8 cellular contexts compared by ENCODE assay signal in genomic region chr13:112690242-112690943, GRCh38. TPM values are rescaled to one million over a fixed set of nuclear protein-coding genes. Genes with fewer than 3 reads are reported as not detected.
DNase-seq lines count a peak whose midpoint lies in the region; ATAC-seq and TF ChIP-seq lines count a peak whose summit lies in the region.

No MANE protein-coding gene starts in this region.

- H4K5ac ChIP-seq in IMR-90 (ENCODE audit: low read depth, low read length): no peak overlapping the region

- peak overlapping the region; percentile 35 for H3K27ac ChIP-seq in IMR-90 (ENCODE audit: insufficient read depth, low read length)
- peak overlapping the region; percentile 57 for H3K27ac ChIP-seq in fibroblast of lung (ENCODE audit: insufficient read depth, low read length)

- no peak overlapping the region for H4K91ac ChIP-seq in IMR-90 (ENCODE audit: insufficient read depth, low read depth, low read length)

- intact Hi-C loops in IMR-90 (cut with micrococcal nuclease): loop anchor here (2.0 to 5.0 kb wide), 4 partner anchors 20 to 184 kb away; no protein-coding TSS in a partner anchor
- intact Hi-C loops in activated CD8-positive, alpha-beta T cell treated with anti-CD3 and anti-CD28 coated beads for 36 hours (cut with micrococcal nuclease): loop anchor here (5.0 kb wide), 1 partner anchor 48 kb away; no protein-coding TSS in a partner anchor

- peaks cover 11% of the 10 kb centered on the region for H3K9me1 ChIP-seq in IMR-90 (ENCODE audit: insufficient read depth, low read length)

- no peak overlapping the region for H2BK20ac ChIP-seq in IMR-90 (ENCODE audit: low read depth, low read length)

- H2BK15ac ChIP-seq in IMR-90 (ENCODE audit: low read depth, low read length): no peak overlapping the region

- H4K20me1 ChIP-seq in IMR-90 (ENCODE audit: insufficient read depth, low read length) (peaks cover 25% of the 10 kb centered on the region; the same call in 1 of the 2 replicates), fibroblast of lung (ENCODE audit: control insufficient read depth, extremely low read depth, insufficient read depth, low read length) (no peaks in the 10 kb centered on the region)

- H3K4me2 ChIP-seq in IMR-90 (ENCODE audit: low read depth, low read length) (peak overlapping the region; percentile 81), fibroblast of lung (ENCODE audit: extremely low read depth, insufficient read depth, low read length) (peak overlapping the region; percentile 73)

- 0 out of 2 replicates have a peak overlapping the region, but pooled peaks have one; percentile 22 for H3K4ac ChIP-seq in IMR-90 (ENCODE audit: low read depth, low read length)

- peaks cover 3% of the 10 kb centered on the region for H3K79me2 ChIP-seq in fibroblast of lung (ENCODE audit: control insufficient read depth, insufficient read depth, low read length)

- H3K18ac ChIP-seq in IMR-90 (ENCODE audit: low read depth, low read length): no peak overlapping the region

- H2BK120ac ChIP-seq in IMR-90 (ENCODE audit: low read depth, low read length): peak overlapping the region; percentile 10; the same call in 1 of the 2 replicates

- H3K4me3 ChIP-seq in IMR-90 (ENCODE audit: insufficient read depth, low read depth, low read length) (peak overlapping the region; percentile 72), fibroblast of lung (replicated peaks in 1 of 4; ENCODE audit: control extremely low read depth in 1 of 4, insufficient read depth in 1 of 4, low read depth in 3 of 4, low read length in 4 of 4) (peak overlapping the region; percentile 67 to 83 (median 77))

- WGBS in IMR-90 (ENCODE audit: extremely low coverage in 2 of 2, insufficient read length in 1 of 2), 2 experiments: 0% methylated on average over 49 of the region's 85 CpGs; no CpG with 5 or more reads in 1 of the 2 experiments

- DNase-seq in NCI-H1417 (lab: John Stamatoyannopoulos, UW): peak; percentile 73 to 90 (median 86)
- DNase-seq in NCI-H1417 treated with DMSO at 0.1 percent for 48 hours (lab: John Stamatoyannopoulos, UW): no peak
- DNase-seq in IMR-90: peak; percentile 44
- DNase-seq in activated CD8-positive, alpha-beta T cell treated with anti-CD3 and anti-CD28 coated beads for 36 hours: peak; percentile 45
- peak; percentile 37 to 45 for DNase-seq in fibroblast of lung (ENCODE audit: low read depth in 2 of 2)
- peak; percentile 64 for DNase-seq in nephron progenitor cell
- no peak for DNase-seq in NCI-H82 treated with DMSO at 0.1 percent for 48 hours (lab: John Stamatoyannopoulos, UW; ENCODE audit: unreplicated experiment)

- H3K56ac ChIP-seq in IMR-90 (ENCODE audit: extremely low read depth, insufficient read depth, low read length): no peak overlapping the region

- H3K23ac ChIP-seq in IMR-90 (ENCODE audit: low read depth, low read length): no peak overlapping the region

- in situ Hi-C loops in IMR-90 (cut with MboI; ENCODE audit: low sequenced_read_pairs): no loop called here

- no peak; the same call in 1 of the 2 replicates for TF ChIP-seq POLR2A in IMR-90 (IDR thresholded peaks at IDR 0.05; ENCODE audit: low read depth, low read length)

- peak overlapping the region; percentile 76; the same call in 1 of the 2 replicates for H3K14ac ChIP-seq in IMR-90 (replicated peaks; ENCODE audit: low read depth, low read length)

- no peaks in the 10 kb centered on the region for H3K9me3 Mint-ChIP-seq in activated CD8-positive, alpha-beta T cell treated with anti-CD3 and anti-CD28 coated beads for 36 hours
- H3K9me3 Mint-ChIP-seq in nephron progenitor cell: no peaks in the 10 kb centered on the region

- peak overlapping the region; percentile 82 for H3K4me3 Mint-ChIP-seq in activated CD8-positive, alpha-beta T cell treated with anti-CD3 and anti-CD28 coated beads for 36 hours
- peak overlapping the region; percentile 95 for H3K4me3 Mint-ChIP-seq in nephron progenitor cell

- POLR2A ChIA-PET in IMR-90 (lab: Charles Lee; ENCODE audit: unreplicated experiment): no interaction called here
- POLR2A ChIA-PET in activated CD8-positive, alpha-beta T cell treated with anti-CD3 and anti-CD28 coated beads for 36 hours (lab: Charles Lee): interaction anchor here (0.7 kb wide), 1 partner anchor 17 kb away, joined by 3 read pairs; no protein-coding TSS in a partner anchor

- H3K9ac ChIP-seq in IMR-90 (ENCODE audit: low read depth, low read length) (peak overlapping the region; percentile 77), fibroblast of lung (ENCODE audit: insufficient read depth, low read length) (peak overlapping the region; percentile 79)

- no peaks in the 10 kb centered on the region for H3K27me3 ChIP-seq in IMR-90 (ENCODE audit: control insufficient read depth, insufficient read depth, low read length)
- H3K27me3 ChIP-seq in fibroblast of lung (ENCODE audit: control insufficient read depth, insufficient read depth, low read length): no peaks in the 10 kb centered on the region

- no peak for TF ChIP-seq RAD21 in IMR-90 (IDR thresholded peaks at IDR 0.05; ENCODE audit: low read length)

- no peaks in the 10 kb centered on the region for H3K36me3 Mint-ChIP-seq in activated CD8-positive, alpha-beta T cell treated with anti-CD3 and anti-CD28 coated beads for 36 hours (ENCODE audit: low read depth)
- H3K36me3 Mint-ChIP-seq in nephron progenitor cell (ENCODE audit: low read depth): peaks cover 3% of the 10 kb centered on the region

- H2AFZ ChIP-seq in IMR-90 (replicated peaks; ENCODE audit: low read length, poor library complexity): peak overlapping the region; percentile 96
- H2AFZ ChIP-seq in fibroblast of lung (ENCODE audit: low read length): peak overlapping the region; percentile 46

- 0 out of 2 replicates have a peak, but pooled peaks cover 1% of the 10 kb centered on the region for H3K36me3 ChIP-seq in IMR-90 (ENCODE audit: control insufficient read depth, insufficient read depth, low read length)
- H3K36me3 ChIP-seq in fibroblast of lung (ENCODE audit: control insufficient read depth, insufficient read depth, low read length): no peaks in the 10 kb centered on the region

- peaks cover 20 to 37% of the 10 kb centered on the region in 2 experiments for H3K79me1 ChIP-seq in IMR-90 (ENCODE audit: low read depth in 1 of 2, low read length in 2 of 2)

- no TSS peak for BruUV-seq in IMR-90 (replicated peaks; lab: Mats Ljungman, UMichigan)

- TF ChIP-seq CTCF in IMR-90 (conservative IDR thresholded peaks at IDR 0.05; ENCODE audit: low read depth, low read length): no peak
- no peak for TF ChIP-seq CTCF in activated CD8-positive, alpha-beta T cell treated with anti-CD3 and anti-CD28 coated beads for 36 hours (IDR thresholded peaks at IDR 0.05)
- TF ChIP-seq CTCF in fibroblast of lung (conservative IDR thresholded peaks at IDR 0.05 in 1 of 2, IDR thresholded peaks at IDR 0.05 in 1 of 2; ENCODE audit: low read depth in 1 of 2, low read length in 2 of 2): no peak
- no peak for TF ChIP-seq CTCF in nephron progenitor cell (IDR thresholded peaks at IDR 0.05)

- H4K8ac ChIP-seq in IMR-90 (ENCODE audit: low read depth in 2 of 2, low read length in 2 of 2): peak overlapping the region in 1 of 2 experiments; percentile 10; a peak in 1 of 4 replicates

- H3K4me1 Mint-ChIP-seq in activated CD8-positive, alpha-beta T cell treated with anti-CD3 and anti-CD28 coated beads for 36 hours (ENCODE audit: low read depth): peaks cover 42% of the 10 kb centered on the region
- peaks cover 58% of the 10 kb centered on the region for H3K4me1 Mint-ChIP-seq in nephron progenitor cell

- no peaks in the 10 kb centered on the region for H3K27me3 Mint-ChIP-seq in activated CD8-positive, alpha-beta T cell treated with anti-CD3 and anti-CD28 coated beads for 36 hours
- H3K27me3 Mint-ChIP-seq in nephron progenitor cell (ENCODE audit: low read depth, poor library complexity): no peaks in the 10 kb centered on the region

- peak overlapping the region; percentile 66 for H3K27ac Mint-ChIP-seq in activated CD8-positive, alpha-beta T cell treated with anti-CD3 and anti-CD28 coated beads for 36 hours
- peak overlapping the region; percentile 94 for H3K27ac Mint-ChIP-seq in nephron progenitor cell

- ATAC-seq in GM21723 (IDR thresholded peaks at IDR 0.05; ENCODE audit: unreplicated experiment) (peak; percentile 38), IMR-90 (ENCODE audit: low read depth) (peak; percentile 38)
- peak; percentile 6 for ATAC-seq in activated CD8-positive, alpha-beta T cell treated with anti-CD3 and anti-CD28 coated beads for 36 hours

- H2AK5ac ChIP-seq in IMR-90 (ENCODE audit: low read depth, low read length): no peak overlapping the region

- CTCF ChIA-PET in IMR-90 (lab: Yijun Ruan, JAX): no interaction called here
- CTCF ChIA-PET in activated CD8-positive, alpha-beta T cell treated with anti-CD3 and anti-CD28 coated beads for 36 hours (lab: Charles Lee): interaction anchor here (1.4 kb wide), 1 partner anchor 50 kb away, joined by 5 read pairs; no protein-coding TSS in a partner anchor

- peaks cover 14% of the 10 kb centered on the region for H3K4me1 ChIP-seq in IMR-90 (ENCODE audit: control insufficient read depth, insufficient read depth, low read length)
- no peaks in the 10 kb centered on the region for H3K4me1 ChIP-seq in fibroblast of lung (ENCODE audit: control insufficient read depth, extremely low read depth, insufficient read depth, low read length)

- H3K9me3 ChIP-seq in IMR-90 (ENCODE audit: control insufficient read depth, insufficient read depth, low read length): no peaks in the 10 kb centered on the region
- no peaks in the 10 kb centered on the region for H3K9me3 ChIP-seq in fibroblast of lung (ENCODE audit: control insufficient read depth, insufficient read depth, low read depth, low read length)

- dilution Hi-C loops in IMR-90 (cut with HindIII; ENCODE audit: low sequenced_read_pairs, unreplicated experiment): no loop called here

- H2AK9ac ChIP-seq in IMR-90 (replicated peaks; ENCODE audit: low read depth, low read length, poor library complexity): peak overlapping the region; percentile 65

- peak overlapping the region; percentile 47 for H2BK5ac ChIP-seq in IMR-90 (ENCODE audit: low read depth, low read length, poor library complexity, severe bottlenecking)

TF ChIP-seq in IMR-90, 13 proteins besides CTCF, POLR2A, EP300 and RAD21:
- no peak for TF ChIP-seq MXI1 (IDR thresholded peaks at IDR 0.05; ENCODE audit: borderline replicate concordance, low read depth, low read length)
- peak; percentile 43; the same call in 1 of the 2 replicates for TF ChIP-seq CHD1 (IDR thresholded peaks at IDR 0.05; ENCODE audit: low read depth, low read length)

RNA-seq across cellular contexts. Expression of gene ATP11A, which starts 0.6 kb away (rescaled TPM):
- total RNA-seq in IMR-90 (2012; rRNA removed): 8.4 and 8.9 TPM in 2 replicates
- polyA plus RNA-seq in IMR-90 (2012; rRNA removed): 11.4 and 12.0 TPM in 2 replicates
- polyA plus RNA-seq in IMR-90 (2012; cell fraction: cytosol; rRNA removed): 6.7 and 9.4 TPM in 2 replicates
- polyA plus RNA-seq in IMR-90 (2012; cell fraction: nucleus; rRNA removed; ENCODE audit: low replicate concordance): 23.7 and 37.4 TPM in 2 replicates
- 10 to 100 TPM; 28.8 to 30.2 TPM for total RNA-seq in activated CD8-positive, alpha-beta T cell treated with anti-CD3 and anti-CD28 coated beads for 36 hours
- 4.6 and 7.8 TPM in 2 replicates for total RNA-seq in fibroblast of lung
- polyA plus RNA-seq in fibroblast of lung: 2.3 and 3.9 TPM in 2 replicates
- polyA plus RNA-seq in fibroblast of lung (2012): 7.1 and 8.7 TPM in 2 replicates
- 54.2 and 58.2 TPM in 2 replicates for polyA minus RNA-seq in fibroblast of lung (ENCODE audit: low replicate concordance)

Comparison
In these comparisons a context has a peak if more than half of its experiments do, and no peak if none do; other contexts are left out.
1. DNase-seq: peak in NCI-H1417 (3 of 3), IMR-90 (single experiment), activated CD8-positive, alpha-beta T cell treated with anti-CD3 and anti-CD28 coated beads for 36 hours (single experiment), fibroblast of lung (2 of 2) and nephron progenitor cell (single experiment); none in NCI-H1417 treated with DMSO at 0.1 percent for 48 hours (single experiment) and NCI-H82 treated with DMSO at 0.1 percent for 48 hours (single experiment).
2. Peak in every context shown above with its lines, with median percentiles within 50 percentile points of each other: ATAC-seq.